In the genomic region with DNA sequence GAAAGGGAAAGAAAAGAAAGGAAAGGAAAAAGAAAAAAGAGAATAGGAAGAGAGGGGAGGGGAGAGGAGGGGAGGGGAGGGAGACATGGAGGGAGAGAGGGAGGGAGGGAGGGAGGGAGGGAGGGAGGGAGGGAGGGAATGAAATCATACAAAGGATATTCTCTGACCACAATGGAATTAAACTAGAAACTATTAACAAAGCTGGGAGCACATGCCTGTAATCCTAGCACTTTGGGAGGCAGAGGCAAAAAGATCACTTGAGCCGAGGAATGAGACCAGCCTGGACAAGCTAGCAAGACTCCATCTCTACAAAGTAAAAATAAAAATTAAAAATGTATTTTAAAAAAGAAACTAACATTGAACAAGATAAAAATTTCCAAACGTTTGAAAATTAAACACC, we compare ENCODE assay signal across 25 cellular contexts.
"Had no signal": no experiment of that assay in that cellular context is flagged by ENCODE, and none has a peak within 500 bp of the region (broad histone marks: within the 10 kb centered on the region; RNA-seq: fewer than 3 reads in every experiment).

No MANE protein-coding gene starts in this region.

- H3K9me3 Mint-ChIP-seq: activated naive CD4-positive, alpha-beta T cell treated with anti-CD3 and anti-CD28 coated beads for 36 hours; activated naive CD8-positive, alpha-beta T cell treated with anti-CD3 and anti-CD28 coated beads, Interleukin-2, amount 10 ng/mL, durations not matched to agents 7 days and 5 days; natural killer cell; neural progenitor cell; stimulated activated naive CD8-positive, alpha-beta T cell treated with anti-CD3 and anti-CD28 coated beads, Interleukin-15, amount 100 ng/mL, for 72 hours had no signal

- ATAC-seq: activated CD4-positive, alpha-beta T cell treated with anti-CD3 and anti-CD28 coated beads for 36 hours; activated CD8-positive, alpha-beta memory T cell treated with anti-CD3 and anti-CD28 coated beads, Interleukin-2, amount 10 ng/mL, durations not matched to agents 7 days and 5 days; activated CD8-positive, alpha-beta T cell treated with anti-CD3 and anti-CD28 coated beads, Interleukin-2, amount 10 ng/mL, durations not matched to agents 7 days and 5 days; left lung; lower lobe of right lung; natural killer cell; sciatic nerve; stimulated activated naive CD8-positive, alpha-beta T cell treated with anti-CD3 and anti-CD28 coated beads, Interleukin-15, amount 100 ng/mL, for 72 hours had no signal

- H3K4me1 ChIP-seq: lower lobe of right lung, neural progenitor cell had no signal

- H3K27ac ChIP-seq: esophagus squamous epithelium, left lung, lower lobe of right lung, neural progenitor cell, skin epidermis, upper lobe of left lung, vagina had no signal

- H3K9ac ChIP-seq: neural progenitor cell had no signal

- H3K4me2 ChIP-seq: neural progenitor cell had no signal

- H3K36me3 Mint-ChIP-seq: natural killer cell had no signal

- DNase-seq: activated CD4-positive, alpha-beta T cell treated with anti-CD3 and anti-CD28 coated beads for 36 hours; activated CD4-positive, CD25-positive, alpha-beta regulatory T cell; activated CD8-positive, alpha-beta memory T cell treated with anti-CD3 and anti-CD28 coated beads, Interleukin-2, amount 10 ng/mL, durations not matched to agents 7 days and 5 days; activated CD8-positive, alpha-beta T cell treated with anti-CD3 and anti-CD28 coated beads, Interleukin-2, amount 10 ng/mL, durations not matched to agents 7 days and 5 days; activated effector memory CD4-positive, alpha-beta T cell treated with Interleukin-2 at 50 U/mL for 16 hours; activated naive CD4-positive, alpha-beta T cell treated with anti-CD3 and anti-CD28 coated beads for 36 hours; activated naive CD8-positive, alpha-beta T cell treated with anti-CD3 and anti-CD28 coated beads, Interleukin-2, amount 10 ng/mL, durations not matched to agents 7 days and 5 days; amniotic stem cell; caudate nucleus; esophagus squamous epithelium; left lung; lower lobe of right lung; mesendoderm; natural killer cell; occipital lobe; stimulated activated CD4-positive, alpha-beta T cell treated with anti-CD3 and anti-CD28 coated beads, Interleukin-12 subunit alpha, Interleukin-12 subunit beta, amount 100 ng/mL, for 4 hours; stimulated activated CD4-positive, alpha-beta T cell treated with anti-CD3 and anti-CD28 coated beads, Interleukin-4, amount 100 ng/mL, for 1 hour; stimulated activated naive CD8-positive, alpha-beta T cell treated with anti-CD3 and anti-CD28 coated beads, Interleukin-15, amount 100 ng/mL, for 72 hours; substantia nigra; T-helper 1 cell; upper lobe of left lung had no signal

- H3K4me3 Mint-ChIP-seq: activated CD4-positive, alpha-beta T cell treated with anti-CD3 and anti-CD28 coated beads for 36 hours; activated CD8-positive, alpha-beta memory T cell treated with anti-CD3 and anti-CD28 coated beads, Interleukin-2, amount 10 ng/mL, durations not matched to agents 7 days and 5 days; activated CD8-positive, alpha-beta T cell treated with anti-CD3 and anti-CD28 coated beads, Interleukin-2, amount 10 ng/mL, durations not matched to agents 7 days and 5 days; activated naive CD4-positive, alpha-beta T cell treated with anti-CD3 and anti-CD28 coated beads for 36 hours; activated naive CD8-positive, alpha-beta T cell treated with anti-CD3 and anti-CD28 coated beads, Interleukin-2, amount 10 ng/mL, durations not matched to agents 7 days and 5 days; natural killer cell; neural progenitor cell; stimulated activated naive CD8-positive, alpha-beta T cell treated with anti-CD3 and anti-CD28 coated beads, Interleukin-15, amount 100 ng/mL, for 72 hours had no signal

- H3K27me3 ChIP-seq: esophagus squamous epithelium, left lung, neural progenitor cell, upper lobe of left lung, vagina had no signal

- H3K4me3 ChIP-seq: esophagus squamous epithelium, left lung, lower lobe of right lung, neural progenitor cell, skin epidermis, upper lobe of left lung, vagina had no signal

- H3K36me3 ChIP-seq: neural progenitor cell, upper lobe of left lung, vagina had no signal

- H2AFZ ChIP-seq: neural progenitor cell had no signal

- H3K27ac Mint-ChIP-seq: activated CD8-positive, alpha-beta memory T cell treated with anti-CD3 and anti-CD28 coated beads, Interleukin-2, amount 10 ng/mL, durations not matched to agents 7 days and 5 days; activated CD8-positive, alpha-beta T cell treated with anti-CD3 and anti-CD28 coated beads, Interleukin-2, amount 10 ng/mL, durations not matched to agents 7 days and 5 days; activated naive CD4-positive, alpha-beta T cell treated with anti-CD3 and anti-CD28 coated beads for 36 hours; stimulated activated naive CD8-positive, alpha-beta T cell treated with anti-CD3 and anti-CD28 coated beads, Interleukin-15, amount 100 ng/mL, for 72 hours had no signal

- H3K9me3 ChIP-seq: esophagus squamous epithelium, left lung, lower lobe of right lung, upper lobe of left lung, vagina had no signal

- H3K4me1 Mint-ChIP-seq: neural progenitor cell had no signal

- H3K27me3 Mint-ChIP-seq: activated CD4-positive, alpha-beta T cell treated with anti-CD3 and anti-CD28 coated beads for 36 hours; activated CD8-positive, alpha-beta memory T cell treated with anti-CD3 and anti-CD28 coated beads, Interleukin-2, amount 10 ng/mL, durations not matched to agents 7 days and 5 days; activated naive CD8-positive, alpha-beta T cell treated with anti-CD3 and anti-CD28 coated beads, Interleukin-2, amount 10 ng/mL, durations not matched to agents 7 days and 5 days; stimulated activated naive CD8-positive, alpha-beta T cell treated with anti-CD3 and anti-CD28 coated beads, Interleukin-15, amount 100 ng/mL, for 72 hours had no signal
